In the genomic region with DNA sequence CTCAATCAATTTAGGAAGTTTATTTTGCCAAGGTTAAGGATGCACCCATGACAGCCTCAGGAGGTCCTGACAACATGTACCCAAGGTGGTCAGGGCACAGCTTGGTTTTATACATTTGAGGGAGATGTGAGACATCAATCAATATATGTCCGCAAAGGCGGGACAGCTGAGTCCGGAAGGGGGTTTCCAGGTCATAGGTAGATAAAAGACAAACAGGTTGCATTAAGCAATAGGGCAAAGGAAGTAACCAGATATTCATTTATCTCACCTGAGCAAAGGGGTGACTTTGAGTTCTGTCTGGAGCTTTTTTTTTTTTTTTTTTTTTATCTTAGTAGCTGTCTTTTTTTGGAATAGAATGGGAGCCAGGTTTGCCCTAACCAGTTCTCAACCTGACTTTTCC, we compare ENCODE assay signal across 1 cellular context.
TF ChIP-seq lines count a peak whose summit lies in the region.

No MANE protein-coding gene starts in this region.

TF ChIP-seq in HEK293T, 16 proteins besides CTCF, POLR2A, EP300 and RAD21 (continued from another document):
- no peak for TF ChIP-seq L3MBTL2 (conservative IDR thresholded peaks at IDR 0.05)
